Comparison of ENCODE assay signal across 9 cellular contexts in genomic region chr14:21103710-21104447, GRCh38. TPM values are rescaled to one million over a fixed set of nuclear protein-coding genes. Genes with fewer than 3 reads are reported as not detected.
DNase-seq lines count a peak whose midpoint lies in the region; ATAC-seq and TF ChIP-seq lines count a peak whose summit lies in the region.
"Had no signal": no experiment of that assay in that cellular context is flagged by ENCODE, and none has a peak within 500 bp of the region (broad histone marks: within the 10 kb centered on the region; RNA-seq: fewer than 3 reads in every experiment).

No MANE protein-coding gene starts in this region.

- no peaks in the 10 kb centered on the region for H3K9me3 Mint-ChIP-seq in activated B cell treated with CpG ODN at 0.5 μM for 24 hours

- POLR2A ChIA-PET in activated B cell treated with CpG ODN at 0.5 μM for 24 hours (lab: Charles Lee) = interaction anchor here (0.8 to 2.9 kb wide), 10 partner anchors 11 to 422 kb away, joined by 3 to 29 read pairs (median 6); partner anchors contain the start of genes ARHGEF40, METTL3 and NDRG2

- no peaks in the 10 kb centered on the region for H3K36me3 Mint-ChIP-seq in activated B cell treated with CpG ODN at 0.5 μM for 24 hours (ENCODE audit: low read depth)

- no peaks in the 10 kb centered on the region for H3K36me3 ChIP-seq in spleen

- CTCF ChIA-PET in activated B cell treated with CpG ODN at 0.5 μM for 24 hours (lab: Charles Lee) = interaction anchor here (1.0 to 14.7 kb wide), 11 partner anchors 8 to 133 kb away, joined by 3 to 257 read pairs (median 9); partner anchors contain the start of gene ARHGEF40

- peak overlapping the region; percentile 90 for H3K27ac Mint-ChIP-seq in activated B cell treated with CpG ODN at 0.5 μM for 24 hours

- peaks cover 0 to 6% (median 0%) of the 10 kb centered on the region in 7 donors for H3K27me3 ChIP-seq in spleen (replicated peaks in 1 of 7)

- H3K9me3 ChIP-seq in spleen = no peaks in the 10 kb centered on the region

- peak; percentile 76 for TF ChIP-seq CTCF in AG09319 (IDR thresholded peaks at IDR 0.05; ENCODE audit: low read depth, low read length)
- no peak for TF ChIP-seq CTCF in activated B cell treated with CpG ODN at 0.5 μM for 24 hours (IDR thresholded peaks at IDR 0.05)
- TF ChIP-seq CTCF in spleen (IDR thresholded peaks at IDR 0.05 in 8 of 11, conservative IDR thresholded peaks at IDR 0.05 in 3 of 11) = peak; percentile 83 to 95 (median 92)

- DNase-seq in AG09319 (ENCODE audit: extremely low read depth, low read depth) (peak; percentile 86), NCI-H2227 treated with DMSO at 0.1 percent for 48 hours (lab: John Stamatoyannopoulos, UW) (peak; percentile 97), activated B cell treated with CpG ODN at 0.5 μM for 24 hours (peak; percentile 91), caudate nucleus (lab: John Stamatoyannopoulos, UW) (peak; percentile 74 to 100 (median 96)), inferior parietal cortex (ENCODE audit: extremely low spot score) (peak; percentile 98), spleen (peak; percentile 99)

- peak; percentile 91 for ATAC-seq in HG03175 (IDR thresholded peaks at IDR 0.05; ENCODE audit: unreplicated experiment)
- ATAC-seq in activated B cell treated with CpG ODN at 0.5 μM for 24 hours (ENCODE audit: low read depth) = peak; percentile 88

- H3K4me3 Mint-ChIP-seq in activated B cell treated with CpG ODN at 0.5 μM for 24 hours = peak overlapping the region; percentile 79

- H3K27ac ChIP-seq in caudate nucleus (ENCODE audit: low read depth, low read length) (peak overlapping the region; percentile 99), spleen (peak overlapping the region; percentile 94 to 100 (median 97))

- peaks cover 31 to 59% (median 46%) of the 10 kb centered on the region in 6 donors for H3K4me1 ChIP-seq in spleen

- peak; percentile 91 for TF ChIP-seq POLR2A in GM18951 (IDR thresholded peaks at IDR 0.05; ENCODE audit: extremely low read depth, insufficient read depth, insufficient read length)
- peak; percentile 36 to 59 (median 40) for TF ChIP-seq POLR2A in spleen (IDR thresholded peaks at IDR 0.05)

- peaks cover 21% of the 10 kb centered on the region for H3K4me1 Mint-ChIP-seq in activated B cell treated with CpG ODN at 0.5 μM for 24 hours

- H3K27me3 Mint-ChIP-seq in activated B cell treated with CpG ODN at 0.5 μM for 24 hours = peaks cover 11% of the 10 kb centered on the region

- H3K4me3 ChIP-seq in spleen = peak overlapping the region; percentile 58 to 86 (median 70)

- in situ Hi-C loops in GM18951 (cut with MboI; ENCODE audit: low sequenced_read_pairs, unreplicated experiment) = no loop called here

- intact Hi-C loops in activated B cell treated with CpG ODN at 0.5 μM for 24 hours (cut with micrococcal nuclease) (loop anchor here (1.0 to 10.0 kb wide), 11 partner anchors 12 to 649 kb away; partner anchors contain the start of genes APEX1, HNRNPC, METTL17 and NDRG2), spleen (cut with DNase I; ENCODE audit: low total_unique reads) (no loop called here)

- 0% methylated on average over 22 to 62 of the region's 62 CpGs for WGBS in spleen, 5 donors

RNA-seq across cellular contexts. Expression of gene TMEM253, which starts 3.0 kb away (rescaled TPM):
- total RNA-seq in activated B cell treated with CpG ODN at 0.5 μM for 24 hours (not detected in 2 replicates), spleen (1 to 10 TPM in 1 of 7 donors, under 1 TPM in 1, not detected in 5; 0.57 to 1.5 TPM)
- under 1 TPM; 0.11 to 0.29 (median 0.15) TPM for polyA plus RNA-seq in spleen
- total RNA-seq: T-helper 2 cell treated with Interferon-gamma antibody and Interleukin-4, amounts not matched to agents 100 ng/mL and 5 ng/mL, for 36 hours had no signal

RNA-seq across cellular contexts. Expression of gene ZNF219, which starts 5.4 kb away (rescaled TPM):
- total RNA-seq in activated B cell treated with CpG ODN at 0.5 μM for 24 hours (1.6 and 2.3 TPM in 2 replicates), spleen (10 to 100 TPM; 10.7 to 26.7 (median 16.6) TPM)
- 10 to 100 TPM in 1 of 3 donors, 1 to 10 TPM in 2; 5.5 to 11.8 (median 5.5) TPM for polyA plus RNA-seq in spleen

RNA-seq across cellular contexts. Expression of gene ARHGEF40, which starts 33.8 kb away (rescaled TPM):
- total RNA-seq in activated B cell treated with CpG ODN at 0.5 μM for 24 hours (1.0 and 1.4 TPM in 2 replicates), spleen (100 to 1,000 TPM in 4 of 7 donors, 10 to 100 TPM in 3; 57.0 to 151 (median 102) TPM)
- polyA plus RNA-seq in spleen = 10 to 100 TPM in 2 of 3 donors, 1 to 10 TPM in 1; 9.8 to 47.1 (median 17.7) TPM
- total RNA-seq: T-helper 2 cell treated with Interferon-gamma antibody and Interleukin-4, amounts not matched to agents 100 ng/mL and 5 ng/mL, for 36 hours had no signal

RNA-seq across cellular contexts. Expression of gene RNASE8, which starts 46.3 kb away (rescaled TPM):
- total RNA-seq in activated B cell treated with CpG ODN at 0.5 μM for 24 hours (not detected in 2 replicates), spleen (not detected)
- not detected for polyA plus RNA-seq in spleen
- total RNA-seq: T-helper 2 cell treated with Interferon-gamma antibody and Interleukin-4, amounts not matched to agents 100 ng/mL and 5 ng/mL, for 36 hours had no signal

RNA-seq across cellular contexts. Expression of gene OR5AU1, which starts 52.0 kb away (rescaled TPM):
- not detected in 2 replicates for total RNA-seq in activated B cell treated with CpG ODN at 0.5 μM for 24 hours
- total RNA-seq in spleen = not detected
- polyA plus RNA-seq in spleen = not detected
- total RNA-seq: T-helper 2 cell treated with Interferon-gamma antibody and Interleukin-4, amounts not matched to agents 100 ng/mL and 5 ng/mL, for 36 hours had no signal

Comparison
In these comparisons a context has a peak if more than half of its experiments do, and no peak if none do; other contexts are left out.
1. Peak in every context shown above with its lines: DNase-seq, ATAC-seq, H3K4me3 ChIP-seq and H3K27ac ChIP-seq.
2. RNA of gene ARHGEF40, which starts 33.8 kb away (total RNA-seq): 57.0 to 151 TPM in spleen; 1.0 to 1.4 TPM in activated B cell treated with CpG ODN at 0.5 μM for 24 hours; every median in the first group is over 10 times any median in the second.